ENCODE assay signal across 10 cellular contexts in genomic region chr1:3676581-3677410, GRCh38. TPM values are rescaled to one million over a fixed set of nuclear protein-coding genes. Genes with fewer than 3 reads are reported as not detected.
DNase-seq lines count a peak whose midpoint lies in the region; ATAC-seq and TF ChIP-seq lines count a peak whose summit lies in the region.
"Had no signal": no experiment of that assay in that cellular context is flagged by ENCODE, and none has a peak within 500 bp of the region (broad histone marks: within the 10 kb centered on the region; RNA-seq: fewer than 3 reads in every experiment).

No MANE protein-coding gene starts in this region.

- H3K9me3 Mint-ChIP-seq in activated CD8-positive, alpha-beta T cell treated with anti-CD3 and anti-CD28 coated beads, Interleukin-2, amount 10 ng/mL, durations not matched to agents 7 days and 5 days (ENCODE audit: insufficient read depth), result no peaks in the 10 kb centered on the region
- H3K9me3 Mint-ChIP-seq: T-cell had no signal

- peaks cover 19% of the 10 kb centered on the region for H3K4me1 Mint-ChIP-seq in activated CD8-positive, alpha-beta T cell treated with anti-CD3 and anti-CD28 coated beads, Interleukin-2, amount 10 ng/mL, durations not matched to agents 7 days and 5 days (ENCODE audit: low read depth)

- H3K9me3 ChIP-seq in MG63, result no peaks in the 10 kb centered on the region

- peaks cover 10% of the 10 kb centered on the region for H3K27me3 Mint-ChIP-seq in activated CD8-positive, alpha-beta T cell treated with anti-CD3 and anti-CD28 coated beads, Interleukin-2, amount 10 ng/mL, durations not matched to agents 7 days and 5 days (ENCODE audit: low read depth)

- CTCF ChIA-PET in activated CD8-positive, alpha-beta T cell treated with anti-CD3 and anti-CD28 coated beads, Interleukin-2, amount 10 ng/mL, durations not matched to agents 7 days and 5 days (lab: Charles Lee), result no interaction called here

- no peak overlapping the region for H3K4me3 Mint-ChIP-seq in activated CD8-positive, alpha-beta T cell treated with anti-CD3 and anti-CD28 coated beads, Interleukin-2, amount 10 ng/mL, durations not matched to agents 7 days and 5 days
- H3K4me3 Mint-ChIP-seq: T-cell had no signal

- no peaks in the 10 kb centered on the region for H3K27me3 ChIP-seq in MG63

- peak; percentile 22 for DNase-seq in activated CD8-positive, alpha-beta T cell treated with anti-CD3 and anti-CD28 coated beads, Interleukin-2, amount 10 ng/mL, durations not matched to agents 7 days and 5 days
- no peak for DNase-seq in SW480 (ENCODE audit: low spot score)
- no peak for DNase-seq in hepatic stellate cell (ENCODE audit: low spot score)
- DNase-seq in NCI-H1694 treated with DMSO at 0.1 percent for 48 hours (lab: John Stamatoyannopoulos, UW), result no peak
- DNase-seq in MG63, result no peak
- DNase-seq: effector CD4-positive, alpha-beta T cell; T-cell had no signal

- no peak overlapping the region for H3K4me3 ChIP-seq in MG63

- H3K36me3 ChIP-seq in MG63, result no peaks in the 10 kb centered on the region

- POLR2A ChIA-PET in activated CD8-positive, alpha-beta T cell treated with anti-CD3 and anti-CD28 coated beads, Interleukin-2, amount 10 ng/mL, durations not matched to agents 7 days and 5 days (lab: Charles Lee), result no interaction called here

- peak; percentile 67 for ATAC-seq in GM19351 (IDR thresholded peaks at IDR 0.05; ENCODE audit: unreplicated experiment)
- peak; percentile 59 for ATAC-seq in HG03097 (IDR thresholded peaks at IDR 0.05; ENCODE audit: low FRiP score, unreplicated experiment)
- peak; percentile 43 for ATAC-seq in activated CD8-positive, alpha-beta T cell treated with anti-CD3 and anti-CD28 coated beads, Interleukin-2, amount 10 ng/mL, durations not matched to agents 7 days and 5 days

- H3K36me3 Mint-ChIP-seq in activated CD8-positive, alpha-beta T cell treated with anti-CD3 and anti-CD28 coated beads, Interleukin-2, amount 10 ng/mL, durations not matched to agents 7 days and 5 days (ENCODE audit: low read depth), result no peaks in the 10 kb centered on the region
- H3K36me3 Mint-ChIP-seq: T-cell had no signal

- no peak overlapping the region for H3K27ac Mint-ChIP-seq in activated CD8-positive, alpha-beta T cell treated with anti-CD3 and anti-CD28 coated beads, Interleukin-2, amount 10 ng/mL, durations not matched to agents 7 days and 5 days
- H3K27ac Mint-ChIP-seq: T-cell had no signal

- TF ChIP-seq CTCF in GM12873 (IDR thresholded peaks at IDR 0.05; ENCODE audit: insufficient read depth, low read depth, low read length, missing control alignments), result peak; percentile 50

RNA-seq across cellular contexts. Expression of gene TP73, which starts 24.5 kb away (rescaled TPM):
- 1 to 10 TPM; 1.3 to 1.4 TPM for total RNA-seq in activated CD8-positive, alpha-beta T cell treated with anti-CD3 and anti-CD28 coated beads, Interleukin-2, amount 10 ng/mL, durations not matched to agents 7 days and 5 days
- total RNA-seq in MG63 (2014; rRNA removed; shearing (Covaris generic); ENCODE audit: low replicate concordance), result 3.1 and 8.3 TPM in 2 replicates

RNA-seq across cellular contexts. Expression of gene WRAP73, which starts 26.9 kb away (rescaled TPM):
- total RNA-seq in activated CD8-positive, alpha-beta T cell treated with anti-CD3 and anti-CD28 coated beads, Interleukin-2, amount 10 ng/mL, durations not matched to agents 7 days and 5 days, result 10 to 100 TPM; 33.1 to 36.7 TPM
- 37.6 and 52.7 TPM in 2 replicates for total RNA-seq in MG63 (2014; rRNA removed; shearing (Covaris generic); ENCODE audit: low replicate concordance)

RNA-seq across cellular contexts. Expression of gene TPRG1L, which starts 52.0 kb away (rescaled TPM):
- total RNA-seq in activated CD8-positive, alpha-beta T cell treated with anti-CD3 and anti-CD28 coated beads, Interleukin-2, amount 10 ng/mL, durations not matched to agents 7 days and 5 days, result 10 to 100 TPM in 1 of 2 experiments, 1 to 10 TPM in 1; 9.9 to 10.0 TPM
- 32.4 and 34.5 TPM in 2 replicates for total RNA-seq in MG63 (2014; rRNA removed; shearing (Covaris generic); ENCODE audit: low replicate concordance)
